Comparison of ENCODE assay signal across 10 cellular contexts in the genomic region with DNA sequence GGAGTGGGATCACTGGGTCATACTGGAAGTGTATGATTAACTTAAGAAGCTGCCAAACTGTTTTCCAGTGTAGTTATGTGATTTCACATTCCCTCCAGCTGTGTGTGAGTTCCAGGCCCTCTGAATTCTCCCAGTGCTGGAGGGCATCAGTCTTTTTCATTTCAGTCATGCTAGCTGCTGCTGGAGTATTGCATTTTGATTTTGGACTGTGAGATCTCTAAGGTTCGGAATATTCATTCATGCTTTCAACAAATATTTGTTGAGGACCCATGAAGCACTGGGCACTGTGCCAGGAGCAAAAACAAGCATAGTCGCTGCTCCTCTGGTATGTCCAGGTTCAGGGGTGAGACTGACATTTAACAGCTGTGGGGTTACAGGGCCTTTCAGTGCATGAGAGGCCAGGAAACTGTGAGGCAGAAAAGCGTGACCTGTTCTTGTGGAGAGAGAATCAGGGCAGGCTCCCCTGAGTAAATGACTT.
A peak's percentile ranks its signal among the peaks of the same experiment; 100 is the strongest.
DNase-seq lines count a peak whose midpoint lies in the region; ATAC-seq and TF ChIP-seq lines count a peak whose summit lies in the region.
"Had no signal": no experiment of that assay in that cellular context is flagged by ENCODE, and none has a peak within 500 bp of the region (broad histone marks: within the 10 kb centered on the region; RNA-seq: fewer than 3 reads in every experiment).

No MANE protein-coding gene starts in this region.

- peak overlapping the region in 1 of 5 experiments; percentile 44 for H3K4me3 Mint-ChIP-seq in brain
- H3K4me3 Mint-ChIP-seq: activated naive CD4-positive, alpha-beta T cell treated with anti-CD3 and anti-CD28 coated beads for 36 hours had no signal

- H3K36me3 Mint-ChIP-seq in brain: no peaks in the 10 kb centered on the region

- H3K27ac Mint-ChIP-seq in brain: peak overlapping the region in 4 of 5 experiments; percentile 24 to 85 (median 78)
- H3K27ac Mint-ChIP-seq: activated naive CD4-positive, alpha-beta T cell treated with anti-CD3 and anti-CD28 coated beads for 36 hours had no signal

- no peaks in the 10 kb centered on the region for H3K9me3 ChIP-seq in testis

- H3K36me3 ChIP-seq in kidney epithelial cell (ENCODE audit: control insufficient read depth, insufficient read depth, low read length) (no peaks in the 10 kb centered on the region), testis (ENCODE audit: low read depth, missing control alignments) (no peaks in the 10 kb centered on the region)

- 38 to 52% methylated on average over 3 of the region's 3 CpGs for WGBS in testis, 2 donors

- peaks cover 35% of the 10 kb centered on the region for H3K4me1 Mint-ChIP-seq in brain

- H3K27me3 ChIP-seq in kidney epithelial cell (ENCODE audit: control insufficient read depth, insufficient read depth, low read length) (no peaks in the 10 kb centered on the region), testis (no peaks in the 10 kb centered on the region)

- ATAC-seq in HG02938 (IDR thresholded peaks at IDR 0.05; ENCODE audit: unreplicated experiment): no peak

- DNase-seq in NCI-H2029 treated with DMSO at 0.1 percent for 48 hours (lab: John Stamatoyannopoulos, UW) (peak; percentile 49), kidney epithelial cell (ENCODE audit: low read depth) (peak; percentile 76), testis (peak; percentile 78), retina (no peak), SW480 (ENCODE audit: low spot score) (no peak)
- DNase-seq in stimulated activated naive CD4-positive, alpha-beta T cell treated with Interleukin-2 at 50 U/mL for 16 hours (lab: John Stamatoyannopoulos, UW): no peak
- DNase-seq: activated naive CD4-positive, alpha-beta T cell treated with anti-CD3 and anti-CD28 coated beads for 36 hours; erythroblast had no signal

- TF ChIP-seq POLR2A in testis (IDR thresholded peaks at IDR 0.05): no peak

- no peak overlapping the region for H3K4me3 ChIP-seq in kidney epithelial cell (ENCODE audit: low read depth, low read length)
- H3K4me3 ChIP-seq in testis: no peak overlapping the region

- H3K4me1 ChIP-seq in testis: peaks cover 28% of the 10 kb centered on the region

- H3K9me3 Mint-ChIP-seq in brain: peaks cover 0 to 19% (median 6%) of the 10 kb centered on the region in 5 experiments

- no peaks in the 10 kb centered on the region for H3K27me3 Mint-ChIP-seq in brain

- intact Hi-C loops in testis (cut with DNase I; ENCODE audit: low total_unique reads): no loop called here

- TF ChIP-seq CTCF in brain (conservative IDR thresholded peaks at IDR 0.05): no peak
- no peak for TF ChIP-seq CTCF in kidney epithelial cell (IDR thresholded peaks at IDR 0.05; ENCODE audit: insufficient read depth, low read length, poor library complexity, severe bottlenecking)
- no peak for TF ChIP-seq CTCF in testis (IDR thresholded peaks at IDR 0.05)

- no peak overlapping the region for H3K27ac ChIP-seq in testis

Comparison
In these comparisons a context has a peak if more than half of its experiments do, and no peak if none do; other contexts are left out.
1. DNase-seq: peak in NCI-H2029 treated with DMSO at 0.1 percent for 48 hours (single experiment), kidney epithelial cell (single experiment) and testis (single experiment); none in retina (single experiment), SW480 (single experiment) and stimulated activated naive CD4-positive, alpha-beta T cell treated with Interleukin-2 at 50 U/mL for 16 hours (single experiment).